1 cellular context compared by ENCODE assay signal in genomic region chr19:45584332-45585157, GRCh38.
TF ChIP-seq lines count a peak whose summit lies in the region.

Gene OPA3 (minus strand): TSS chr19:45584802. CDS start chr19:45584764, 38 bp downstream.

TF ChIP-seq in K562, 482 proteins besides CTCF, POLR2A, EP300 and RAD21 (continued from another document and continues in another):
- TF ChIP-seq ZHX1 (conservative IDR thresholded peaks at IDR 0.05; ENCODE audit: low read length) = 0 out of 2 replicates have a peak, but pooled peaks have one; percentile 54
- TF ChIP-seq NR2C1 (IDR thresholded peaks at IDR 0.05) = no peak
- TF ChIP-seq NR2C1 (tag; IDR thresholded peaks at IDR 0.05) = peak; percentile 26; the same call in 1 of the 2 replicates
- TF ChIP-seq SMARCB1 (IDR thresholded peaks at IDR 0.05; ENCODE audit: insufficient read length, low read depth) = no peak
- TF ChIP-seq, protein P1, sequence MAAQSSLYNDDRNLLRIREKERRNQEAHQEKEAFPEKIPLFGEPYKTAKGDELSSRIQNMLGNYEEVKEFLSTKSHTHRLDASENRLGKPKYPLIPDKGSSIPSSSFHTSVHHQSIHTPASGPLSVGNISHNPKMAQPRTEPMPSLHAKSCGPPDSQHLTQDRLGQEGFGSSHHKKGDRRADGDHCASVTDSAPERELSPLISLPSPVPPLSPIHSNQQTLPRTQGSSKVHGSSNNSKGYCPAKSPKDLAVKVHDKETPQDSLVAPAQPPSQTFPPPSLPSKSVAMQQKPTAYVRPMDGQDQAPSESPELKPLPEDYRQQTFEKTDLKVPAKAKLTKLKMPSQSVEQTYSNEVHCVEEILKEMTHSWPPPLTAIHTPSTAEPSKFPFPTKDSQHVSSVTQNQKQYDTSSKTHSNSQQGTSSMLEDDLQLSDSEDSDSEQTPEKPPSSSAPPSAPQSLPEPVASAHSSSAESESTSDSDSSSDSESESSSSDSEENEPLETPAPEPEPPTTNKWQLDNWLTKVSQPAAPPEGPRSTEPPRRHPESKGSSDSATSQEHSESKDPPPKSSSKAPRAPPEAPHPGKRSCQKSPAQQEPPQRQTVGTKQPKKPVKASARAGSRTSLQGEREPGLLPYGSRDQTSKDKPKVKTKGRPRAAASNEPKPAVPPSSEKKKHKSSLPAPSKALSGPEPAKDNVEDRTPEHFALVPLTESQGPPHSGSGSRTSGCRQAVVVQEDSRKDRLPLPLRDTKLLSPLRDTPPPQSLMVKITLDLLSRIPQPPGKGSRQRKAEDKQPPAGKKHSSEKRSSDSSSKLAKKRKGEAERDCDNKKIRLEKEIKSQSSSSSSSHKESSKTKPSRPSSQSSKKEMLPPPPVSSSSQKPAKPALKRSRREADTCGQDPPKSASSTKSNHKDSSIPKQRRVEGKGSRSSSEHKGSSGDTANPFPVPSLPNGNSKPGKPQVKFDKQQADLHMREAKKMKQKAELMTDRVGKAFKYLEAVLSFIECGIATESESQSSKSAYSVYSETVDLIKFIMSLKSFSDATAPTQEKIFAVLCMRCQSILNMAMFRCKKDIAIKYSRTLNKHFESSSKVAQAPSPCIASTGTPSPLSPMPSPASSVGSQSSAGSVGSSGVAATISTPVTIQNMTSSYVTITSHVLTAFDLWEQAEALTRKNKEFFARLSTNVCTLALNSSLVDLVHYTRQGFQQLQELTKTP (IDR thresholded peaks at IDR 0.05; ENCODE audit: low read depth in 1 of 2, partially characterized antibody in 2 of 2) = peak in 1 of 2 experiments; percentile 30
- no peak for TF ChIP-seq ZNF12 (CRISPR knock-in tag; IDR thresholded peaks at IDR 0.05)
- no peak for TF ChIP-seq LARP7 (IDR thresholded peaks at IDR 0.05)
- TF ChIP-seq NR2C2 (CRISPR knock-in tag; IDR thresholded peaks at IDR 0.05) = no peak
- TF ChIP-seq NR2C2 (tag; IDR thresholded peaks at IDR 0.05) = peak; percentile 91
- TF ChIP-seq, protein P2, sequence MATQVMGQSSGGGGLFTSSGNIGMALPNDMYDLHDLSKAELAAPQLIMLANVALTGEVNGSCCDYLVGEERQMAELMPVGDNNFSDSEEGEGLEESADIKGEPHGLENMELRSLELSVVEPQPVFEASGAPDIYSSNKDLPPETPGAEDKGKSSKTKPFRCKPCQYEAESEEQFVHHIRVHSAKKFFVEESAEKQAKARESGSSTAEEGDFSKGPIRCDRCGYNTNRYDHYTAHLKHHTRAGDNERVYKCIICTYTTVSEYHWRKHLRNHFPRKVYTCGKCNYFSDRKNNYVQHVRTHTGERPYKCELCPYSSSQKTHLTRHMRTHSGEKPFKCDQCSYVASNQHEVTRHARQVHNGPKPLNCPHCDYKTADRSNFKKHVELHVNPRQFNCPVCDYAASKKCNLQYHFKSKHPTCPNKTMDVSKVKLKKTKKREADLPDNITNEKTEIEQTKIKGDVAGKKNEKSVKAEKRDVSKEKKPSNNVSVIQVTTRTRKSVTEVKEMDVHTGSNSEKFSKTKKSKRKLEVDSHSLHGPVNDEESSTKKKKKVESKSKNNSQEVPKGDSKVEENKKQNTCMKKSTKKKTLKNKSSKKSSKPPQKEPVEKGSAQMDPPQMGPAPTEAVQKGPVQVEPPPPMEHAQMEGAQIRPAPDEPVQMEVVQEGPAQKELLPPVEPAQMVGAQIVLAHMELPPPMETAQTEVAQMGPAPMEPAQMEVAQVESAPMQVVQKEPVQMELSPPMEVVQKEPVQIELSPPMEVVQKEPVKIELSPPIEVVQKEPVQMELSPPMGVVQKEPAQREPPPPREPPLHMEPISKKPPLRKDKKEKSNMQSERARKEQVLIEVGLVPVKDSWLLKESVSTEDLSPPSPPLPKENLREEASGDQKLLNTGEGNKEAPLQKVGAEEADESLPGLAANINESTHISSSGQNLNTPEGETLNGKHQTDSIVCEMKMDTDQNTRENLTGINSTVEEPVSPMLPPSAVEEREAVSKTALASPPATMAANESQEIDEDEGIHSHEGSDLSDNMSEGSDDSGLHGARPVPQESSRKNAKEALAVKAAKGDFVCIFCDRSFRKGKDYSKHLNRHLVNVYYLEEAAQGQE (CRISPR knock-in tag; IDR thresholded peaks at IDR 0.05; ENCODE audit: low read depth) = peak; percentile 30; the same call in 1 of the 2 replicates
- peak; percentile 77 for TF ChIP-seq VEZF1 (CRISPR knock-in tag; IDR thresholded peaks at IDR 0.05)
- TF ChIP-seq RFX5 (IDR thresholded peaks at IDR 0.05; ENCODE audit: low read depth, low read length) = peak; percentile 37; the same call in 1 of the 2 replicates
- TF ChIP-seq, protein P3, sequence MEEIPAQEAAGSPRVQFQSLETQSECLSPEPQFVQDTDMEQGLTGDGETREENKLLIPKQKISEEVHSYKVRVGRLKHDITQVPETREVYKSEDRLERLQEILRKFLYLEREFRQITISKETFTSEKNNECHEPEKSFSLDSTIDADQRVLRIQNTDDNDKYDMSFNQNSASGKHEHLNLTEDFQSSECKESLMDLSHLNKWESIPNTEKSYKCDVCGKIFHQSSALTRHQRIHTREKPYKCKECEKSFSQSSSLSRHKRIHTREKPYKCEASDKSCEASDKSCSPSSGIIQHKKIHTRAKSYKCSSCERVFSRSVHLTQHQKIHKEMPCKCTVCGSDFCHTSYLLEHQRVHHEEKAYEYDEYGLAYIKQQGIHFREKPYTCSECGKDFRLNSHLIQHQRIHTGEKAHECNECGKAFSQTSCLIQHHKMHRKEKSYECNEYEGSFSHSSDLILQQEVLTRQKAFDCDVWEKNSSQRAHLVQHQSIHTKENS (CRISPR knock-in tag; IDR thresholded peaks at IDR 0.05) = no peak
- no peak for TF ChIP-seq CBFB (CRISPR knock-in tag; IDR thresholded peaks at IDR 0.05)
- no peak for TF ChIP-seq PCBP2 (IDR thresholded peaks at IDR 0.05; ENCODE audit: low read depth, low read length, poor library complexity, severe bottlenecking)
- TF ChIP-seq HOXB6 (CRISPR knock-in tag; IDR thresholded peaks at IDR 0.05; ENCODE audit: borderline replicate concordance) = no peak
- no peak for TF ChIP-seq LEF1 (IDR thresholded peaks at IDR 0.05)
- TF ChIP-seq, protein P4, sequence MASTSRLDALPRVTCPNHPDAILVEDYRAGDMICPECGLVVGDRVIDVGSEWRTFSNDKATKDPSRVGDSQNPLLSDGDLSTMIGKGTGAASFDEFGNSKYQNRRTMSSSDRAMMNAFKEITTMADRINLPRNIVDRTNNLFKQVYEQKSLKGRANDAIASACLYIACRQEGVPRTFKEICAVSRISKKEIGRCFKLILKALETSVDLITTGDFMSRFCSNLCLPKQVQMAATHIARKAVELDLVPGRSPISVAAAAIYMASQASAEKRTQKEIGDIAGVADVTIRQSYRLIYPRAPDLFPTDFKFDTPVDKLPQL (IDR thresholded peaks at IDR 0.05; ENCODE audit: extremely low read depth, insufficient read length) = no peak
- TF ChIP-seq GABPB1 (CRISPR knock-in tag; IDR thresholded peaks at IDR 0.05) = peak; percentile 90
- TF ChIP-seq GTF2A2 (tag; IDR thresholded peaks at IDR 0.05) = no peak
- peak; percentile 96 for TF ChIP-seq C11orf30 (IDR thresholded peaks at IDR 0.05; ENCODE audit: low read depth)
- TF ChIP-seq KLF6 (CRISPR knock-in tag; IDR thresholded peaks at IDR 0.05; ENCODE audit: borderline replicate concordance) = peak; percentile 40; the same call in 1 of the 2 replicates
- no peak for TF ChIP-seq ILK (tag; IDR thresholded peaks at IDR 0.05; ENCODE audit: borderline replicate concordance, low read depth)
- no peak for TF ChIP-seq SIX5 (IDR thresholded peaks at IDR 0.05; ENCODE audit: borderline replicate concordance in 1 of 2, insufficient read depth in 1 of 2, low read depth in 1 of 2, low read length in 2 of 2)
- TF ChIP-seq TRIM28 (IDR thresholded peaks at IDR 0.05) = no peak
- TF ChIP-seq ZC3H11A (IDR thresholded peaks at IDR 0.05; ENCODE audit: low read depth, low read length) = no peak
- TF ChIP-seq ZNF175 (CRISPR knock-in tag; IDR thresholded peaks at IDR 0.05; ENCODE audit: low read depth) = peak; percentile 36
- peak; percentile 54; the same call in 1 of the 2 replicates for TF ChIP-seq SIN3B (IDR thresholded peaks at IDR 0.05; ENCODE audit: low read depth)
- TF ChIP-seq RHOXF2B (CRISPR knock-in tag; conservative IDR thresholded peaks at IDR 0.05) = no peak
- no peak for TF ChIP-seq HDGF (IDR thresholded peaks at IDR 0.05)
- peak; percentile 90 to 98 for TF ChIP-seq MAZ (CRISPR knock-in tag; conservative IDR thresholded peaks at IDR 0.05 in 1 of 2, IDR thresholded peaks at IDR 0.05 in 1 of 2)
